In genomic region chr11:2473361-2474058, GRCh38 we compare ENCODE assay signal across 25 cellular contexts. TPM values are rescaled to one million over a fixed set of nuclear protein-coding genes. Genes with fewer than 3 reads are reported as not detected.
DNase-seq lines count a peak whose midpoint lies in the region; TF ChIP-seq lines count a peak whose summit lies in the region.
"Had no signal": no experiment of that assay in that cellular context is flagged by ENCODE, and none has a peak within 500 bp of the region (broad histone marks: within the 10 kb centered on the region; RNA-seq: fewer than 3 reads in every experiment).

No MANE protein-coding gene starts in this region.

- intact Hi-C loops in stomach (cut with DNase I; ENCODE audit: low total_unique reads), result no loop called here

- H3K36me3 ChIP-seq in H7 (replicated peaks; ENCODE audit: control insufficient read depth, insufficient read depth, low read length), result no peaks in the 10 kb centered on the region
- peaks cover 0 to 12% of the 10 kb centered on the region in 2 donors for H3K36me3 ChIP-seq in duodenal mucosa (ENCODE audit: control insufficient read depth in 1 of 2, insufficient read depth in 2 of 2, low read length in 2 of 2)
- no peaks in the 10 kb centered on the region for H3K36me3 ChIP-seq in stomach
- H3K36me3 ChIP-seq in hepatocyte (replicated peaks; ENCODE audit: insufficient read depth, low read depth), result no peaks in the 10 kb centered on the region
- H3K36me3 ChIP-seq: right lobe of liver, vagina had no signal

- no peak for TF ChIP-seq CTCF in stomach (IDR thresholded peaks at IDR 0.05)
- no peak for TF ChIP-seq CTCF in hepatocyte (IDR thresholded peaks at IDR 0.05; ENCODE audit: poor library complexity)

- DNase-seq in H7 (peak; percentile 61), iPS-NIHi11 (ENCODE audit: low spot score) (peak; percentile 27), stomach (peak; percentile 50), hepatocyte (ENCODE audit: low spot score) (no peak), mesenteric fat pad (ENCODE audit: low spot score) (no peak)
- DNase-seq in stimulated activated CD4-positive, alpha-beta T cell treated with anti-CD3 and anti-CD28 coated beads, Interleukin-15, amount 100 ng/mL, for 24 hours, result no peak
- DNase-seq: activated CD4-positive, alpha-beta T cell treated with anti-CD3 and anti-CD28 coated beads for 4 hours; activated naive CD8-positive, alpha-beta T cell treated with anti-CD3 and anti-CD28 coated beads for 36 hours; CD4-positive, CD25-positive, alpha-beta regulatory T cell; foreskin fibroblast; GF-D8; hippocampal formation; mammary epithelial cell; naive B cell; NCI-H1048; NCI-H187 treated with DMSO at 0.1 percent for 48 hours; NCI-H446; NK-92 treated with Interleukin-12 subunit alpha and Interleukin-12 subunit beta, amount 100 ng/mL, for 24 hours; occipital lobe; right lobe of liver had no signal

- H3K9ac ChIP-seq in duodenal mucosa (ENCODE audit: low read depth in 1 of 2, low read length in 2 of 2), result peak overlapping the region; percentile 39 to 42

- TF ChIP-seq EP300 in stomach (IDR thresholded peaks at IDR 0.05), result no peak

- no peaks in the 10 kb centered on the region for H3K9me3 ChIP-seq in duodenal mucosa (ENCODE audit: control insufficient read depth in 1 of 2, low read length in 2 of 2)
- H3K9me3 ChIP-seq in stomach, result no peaks in the 10 kb centered on the region
- H3K9me3 ChIP-seq in hepatocyte (ENCODE audit: low read depth), result no peaks in the 10 kb centered on the region
- H3K9me3 ChIP-seq: right lobe of liver, vagina had no signal

- peaks cover 2% of the 10 kb centered on the region; the same call in 1 of the 2 replicates for H3K27me3 ChIP-seq in H7 (ENCODE audit: control insufficient read depth, insufficient read depth, low read length)
- no peaks in the 10 kb centered on the region for H3K27me3 ChIP-seq in duodenal mucosa (ENCODE audit: control insufficient read depth in 1 of 2, insufficient read depth in 2 of 2, low read length in 2 of 2)
- peaks cover 0 to 18% (median 0%) of the 10 kb centered on the region in 3 donors for H3K27me3 ChIP-seq in stomach
- H3K27me3 ChIP-seq in hepatocyte, result no peaks in the 10 kb centered on the region
- H3K27me3 ChIP-seq: right lobe of liver, vagina had no signal

- no peaks in the 10 kb centered on the region for H3K9me2 ChIP-seq in hepatocyte (replicated peaks; ENCODE audit: insufficient read depth)

- H3K4me3 ChIP-seq in H7 (ENCODE audit: insufficient read depth, low read depth, low read length) (no peak overlapping the region), duodenal mucosa (ENCODE audit: low read depth in 1 of 2, low read length in 2 of 2) (no peak overlapping the region), stomach (no peak overlapping the region), hepatocyte (no peak overlapping the region)
- H3K4me3 ChIP-seq: right lobe of liver, vagina had no signal

- no peak overlapping the region for H3K4me2 ChIP-seq in hepatocyte

- H3K4me1 ChIP-seq in duodenal mucosa (ENCODE audit: control insufficient read depth in 1 of 2, insufficient read depth in 2 of 2, low read length in 2 of 2) (peaks cover 12 to 34% of the 10 kb centered on the region in 2 donors), stomach (peaks cover 5 to 17% (median 11%) of the 10 kb centered on the region in 4 donors), hepatocyte (ENCODE audit: insufficient read depth) (peaks cover 3% of the 10 kb centered on the region)
- H3K4me1 ChIP-seq: right lobe of liver, vagina had no signal

- no peak overlapping the region for H2AFZ ChIP-seq in hepatocyte

- 71 to 85% (median 76%) methylated on average over 16 to 27 of the region's 27 CpGs for WGBS in stomach, 5 donors
- 93% methylated on average over 27 of the region's 27 CpGs for WGBS in hepatocyte (ENCODE audit: low lambda C conversion rate, missing lambda C conversion rate)

- H4K20me1 ChIP-seq in hepatocyte (ENCODE audit: insufficient read depth, poor library complexity, severe bottlenecking), result no peaks in the 10 kb centered on the region

- no peak for TF ChIP-seq POLR2A in stomach (IDR thresholded peaks at IDR 0.05)

- no peak overlapping the region for H3K27ac ChIP-seq in duodenal mucosa (ENCODE audit: low read depth, low read length)
- H3K27ac ChIP-seq in stomach, result peak overlapping the region; percentile 52 to 79 (median 74)
- no peak overlapping the region for H3K27ac ChIP-seq in hepatocyte
- H3K27ac ChIP-seq: HL-60, right lobe of liver, vagina had no signal

- no peaks in the 10 kb centered on the region for H3K79me2 ChIP-seq in hepatocyte

RNA-seq across cellular contexts. Expression of gene KCNQ1, which starts 28.7 kb away (rescaled TPM):
- 0.18 and 0.48 TPM in 2 replicates for total RNA-seq in H7 (2014; rRNA removed; shearing (Covaris generic))
- total RNA-seq in stomach (100 to 1,000 TPM in 1 of 5 donors, 10 to 100 TPM in 4; 12.1 to 155 (median 75.9) TPM), hepatocyte (1.8 and 4.0 TPM in 2 replicates), mesenteric fat pad (10.7 TPM)
- polyA plus RNA-seq in stomach (10 to 100 TPM; 29.3 to 55.8 (median 42.2) TPM), hepatocyte (4.9 and 6.4 TPM in 2 replicates)
- polyA plus RNA-seq: mammary epithelial cell had no signal

RNA-seq across cellular contexts. Expression of gene TRPM5, which starts 29.2 kb away (rescaled TPM):
- not detected in 2 replicates for total RNA-seq in H7 (2014; rRNA removed; shearing (Covaris generic))
- total RNA-seq in stomach, result 10 to 100 TPM in 1 of 5 donors, under 1 TPM in 3, not detected in 1; 0.43 to 11.6 (median 0.50) TPM
- polyA plus RNA-seq in stomach, result under 1 TPM; 0.15 to 0.61 (median 0.31) TPM
- total RNA-seq in hepatocyte, result 0.07 and 0.32 TPM in 2 replicates
- 0.13 and 0.36 TPM in 2 replicates for polyA plus RNA-seq in hepatocyte
- total RNA-seq in mesenteric fat pad, result not detected
- total RNA-seq: activated naive CD8-positive, alpha-beta T cell treated with anti-CD3 and anti-CD28 coated beads for 36 hours; epithelial cell of proximal tubule; mammary epithelial cell; occipital lobe; right lobe of liver; subcutaneous adipose tissue; vagina had no signal
- polyA plus RNA-seq: CD4-positive, CD25-positive, alpha-beta regulatory T cell; mammary epithelial cell had no signal

Comparison
In these comparisons a context has a peak if more than half of its experiments do, and no peak if none do; other contexts are left out.
1. DNase-seq: peak in H7 (single experiment), iPS-NIHi11 (single experiment) and stomach (single experiment); none in hepatocyte (single experiment), stimulated activated CD4-positive, alpha-beta T cell treated with anti-CD3 and anti-CD28 coated beads, Interleukin-15, amount 100 ng/mL, for 24 hours (single experiment) and mesenteric fat pad (single experiment).
2. H3K27ac ChIP-seq: peak in stomach (5 of 5); none in duodenal mucosa (single experiment) and hepatocyte (single experiment).